Comparison of ENCODE assay signal across 8 cellular contexts in the genomic region with DNA sequence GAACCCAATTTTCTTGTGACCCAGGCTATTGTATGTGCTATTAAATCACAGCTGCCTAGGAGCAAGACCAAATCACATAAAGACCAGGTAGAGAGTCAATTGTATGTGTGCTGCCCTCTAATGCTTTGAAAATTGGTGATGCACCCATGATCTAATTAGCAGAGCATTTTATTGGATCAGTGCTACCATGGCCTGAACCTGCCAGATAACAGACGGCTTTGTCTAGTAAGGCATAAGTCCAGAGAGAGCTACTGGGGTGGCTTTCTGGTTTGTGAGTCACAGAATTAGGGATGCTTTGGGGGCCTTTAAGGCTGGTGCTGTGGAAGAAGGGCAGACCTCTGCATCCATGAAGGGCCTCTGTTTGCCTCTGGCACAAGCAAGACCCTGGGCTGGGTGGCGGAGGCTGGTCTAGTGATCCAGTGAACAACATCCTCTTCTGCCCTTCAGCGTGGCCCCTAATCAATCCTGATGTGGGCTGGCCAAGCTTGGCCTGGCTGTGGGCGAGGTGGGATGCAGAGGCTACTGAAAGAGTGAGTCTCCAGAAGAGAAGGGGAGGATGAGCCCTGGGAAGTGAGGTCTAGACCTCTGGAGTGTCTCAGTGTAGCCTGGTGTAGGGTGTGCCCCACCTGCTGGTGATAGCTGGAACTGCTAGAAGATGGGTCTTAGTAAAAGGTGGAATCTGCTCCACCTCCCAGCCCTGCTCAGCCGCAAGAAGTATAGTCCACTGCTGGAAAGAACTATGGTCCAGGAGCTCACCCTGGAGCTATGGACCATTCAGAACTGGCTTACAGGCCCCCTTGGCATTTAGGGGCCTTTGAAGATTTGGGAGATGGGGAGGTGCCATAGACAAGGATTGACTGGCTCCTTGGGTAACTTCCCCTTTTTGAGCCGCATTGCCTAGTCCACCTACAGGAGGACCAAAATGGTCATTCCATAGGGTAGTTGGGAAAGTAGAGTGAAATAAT. TPM values are rescaled to one million over a fixed set of nuclear protein-coding genes. Genes with fewer than 3 reads are reported as not detected.
DNase-seq lines count a peak whose midpoint lies in the region; ATAC-seq, FAIRE-seq and TF ChIP-seq lines count a peak whose summit lies in the region.

No MANE protein-coding gene starts in this region.

- H3K27ac ChIP-seq in right atrium auricular region: no peak overlapping the region

- H3K36me3 Mint-ChIP-seq in T-helper 17 cell (ENCODE audit: low read depth): no peaks in the 10 kb centered on the region

- FAIRE-seq in GM12891 (lab: Jason Lieb, UNC): peak; percentile 94

- no peak overlapping the region for H3K4me3 Mint-ChIP-seq in T-helper 17 cell

- H3K27ac Mint-ChIP-seq in T-helper 17 cell: peak overlapping the region; percentile 65

- peaks cover 40% of the 10 kb centered on the region for H3K27me3 Mint-ChIP-seq in T-helper 17 cell

- DNase-seq in GM12891 (ENCODE audit: insufficient read length, low spot score) (peak; percentile 59), NCI-H146 (lab: John Stamatoyannopoulos, UW) (peak; percentile 78), T-helper 17 cell (peak; percentile 41 to 71 (median 44)), amniotic stem cell (lab: John Stamatoyannopoulos, UW) (peak; percentile 23), right atrium auricular region (ENCODE audit: low spot score) (peak; percentile 86), retinal pigment epithelial cell (ENCODE audit: low read depth) (no peak)

- TF ChIP-seq CTCF in right atrium auricular region (IDR thresholded peaks at IDR 0.05): peak; percentile 92 to 94
- TF ChIP-seq CTCF in retinal pigment epithelial cell (conservative IDR thresholded peaks at IDR 0.05; ENCODE audit: low read depth, low read length): peak; percentile 97

- H3K4me1 Mint-ChIP-seq in T-helper 17 cell: peaks cover 9% of the 10 kb centered on the region

- H3K4me1 ChIP-seq in right atrium auricular region: no peaks in the 10 kb centered on the region

- no peaks in the 10 kb centered on the region for H3K27me3 ChIP-seq in right atrium auricular region

- ATAC-seq in T-helper 17 cell (peak; percentile 82), HG03378 (IDR thresholded peaks at IDR 0.05; ENCODE audit: unreplicated experiment) (no peak), HG02840 (IDR thresholded peaks at IDR 0.05; ENCODE audit: low FRiP score, unreplicated experiment) (no peak)

- no peak for TF ChIP-seq POLR2A in GM12891 (IDR thresholded peaks at IDR 0.05; ENCODE audit: low read depth, low read length)

- no peak overlapping the region for H3K4me3 ChIP-seq in right atrium auricular region
- no peak overlapping the region for H3K4me3 ChIP-seq in retinal pigment epithelial cell (ENCODE audit: low read length)

- H3K9me3 ChIP-seq in T-helper 17 cell (ENCODE audit: control insufficient read depth, low read length, poor library complexity, severe bottlenecking) (no peaks in the 10 kb centered on the region), right atrium auricular region (no peaks in the 10 kb centered on the region)

- peaks cover 3% of the 10 kb centered on the region for H3K36me3 ChIP-seq in right atrium auricular region

TF ChIP-seq in GM12891, 5 proteins besides CTCF, POLR2A, EP300 and RAD21:
- no peak for TF ChIP-seq PAX5 (IDR thresholded peaks at IDR 0.05; ENCODE audit: insufficient read depth, low read length, severe bottlenecking)
- TF ChIP-seq POLR2AphosphoS5 (IDR thresholded peaks at IDR 0.05; ENCODE audit: low read depth, low read length): no peak
- no peak for TF ChIP-seq POU2F2 (IDR thresholded peaks at IDR 0.05; ENCODE audit: low read depth, low read length)
- no peak for TF ChIP-seq SPI1 (IDR thresholded peaks at IDR 0.05; ENCODE audit: low read depth, low read length)
- no peak for TF ChIP-seq TAF1 (IDR thresholded peaks at IDR 0.05; ENCODE audit: low read depth, low read length)

RNA-seq across cellular contexts. Expression of a gene that starts 36.7 kb away (rescaled TPM):
- 18.5 TPM for polyA plus RNA-seq in GM12891 (2012; ENCODE audit: low read depth, missing spikeins)
- total RNA-seq in T-helper 17 cell (10 to 100 TPM; 16.7 to 23.0 TPM), right atrium auricular region (10 to 100 TPM; 18.9 to 22.8 TPM)

RNA-seq across cellular contexts. Expression of a gene that starts 45.0 kb away (rescaled TPM):
- polyA plus RNA-seq in GM12891 (2012; ENCODE audit: low read depth, missing spikeins): 0.32 TPM
- total RNA-seq in T-helper 17 cell (under 1 TPM; 0.23 to 0.40 TPM), right atrium auricular region (10 to 100 TPM; 17.5 to 18.1 TPM)

Comparison
In these comparisons a context has a peak if more than half of its experiments do, and no peak if none do; other contexts are left out.
1. RNA of a gene that starts 45.0 kb away (total RNA-seq): 17.5 to 18.1 TPM in right atrium auricular region; 0.23 to 0.40 TPM in T-helper 17 cell; every median in the first group is over 10 times any median in the second.